In the genomic region with DNA sequence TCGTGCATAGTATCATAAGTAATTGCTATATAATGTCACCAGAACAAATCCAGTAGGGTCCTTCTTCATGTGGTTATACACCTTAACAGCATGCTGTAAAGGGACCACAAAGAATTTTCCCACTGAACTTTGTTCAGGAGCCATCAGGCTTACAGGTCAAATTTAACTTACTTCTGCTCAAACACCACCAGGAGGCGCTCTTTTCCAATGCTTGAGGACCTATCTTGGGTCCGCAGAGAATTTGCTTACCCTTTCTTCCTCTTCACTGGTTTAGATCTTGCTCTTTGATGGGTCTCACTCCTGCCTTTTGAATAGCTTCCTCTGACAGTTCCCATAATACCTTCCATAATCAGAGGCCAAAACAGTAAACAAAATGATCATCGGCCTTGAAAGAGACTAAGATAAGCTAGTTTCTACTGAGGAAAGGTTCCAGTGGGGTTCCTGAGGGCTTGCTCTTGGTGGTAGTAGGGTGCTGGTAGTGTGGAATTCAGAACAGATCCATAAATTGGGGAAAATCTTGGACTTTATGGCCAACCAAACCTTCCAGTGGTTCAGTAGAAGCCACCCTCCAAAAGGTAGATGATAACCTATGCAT, we compare ENCODE assay signal across 8 cellular contexts. TPM values are rescaled to one million over a fixed set of nuclear protein-coding genes. Genes with fewer than 3 reads are reported as not detected.
DNase-seq lines count a peak whose midpoint lies in the region; ATAC-seq lines count a peak whose summit lies in the region.

No MANE protein-coding gene starts in this region.

- H3K4me3 Mint-ChIP-seq in immature natural killer cell, result no peak overlapping the region

- H3K4me1 Mint-ChIP-seq in immature natural killer cell, result no peaks in the 10 kb centered on the region

- DNase-seq in GM04504 (ENCODE audit: low read depth), result peak; percentile 41
- DNase-seq in NCI-H1105 (lab: John Stamatoyannopoulos, UW), result peak; percentile 73
- peak; percentile 45 for DNase-seq in T follicular helper cell (ENCODE audit: low read depth)
- peak; percentile 48 for DNase-seq in astrocyte of the hippocampus (ENCODE audit: low read depth, low spot score)
- peak; percentile 49 to 65 (median 53) for DNase-seq in immature natural killer cell
- peak; percentile 42 to 56 for DNase-seq in stimulated activated CD4-positive, alpha-beta T cell treated with anti-CD3 and anti-CD28 coated beads, Interleukin-1b, Interleukin-23, amount 100 ng/mL, for 4 hours (ENCODE audit: low read depth in 2 of 2)

- peaks cover 0 to 7% (median 4%) of the 10 kb centered on the region in 6 donors for H3K9me3 Mint-ChIP-seq in immature natural killer cell

- H3K36me3 Mint-ChIP-seq in immature natural killer cell, result no peaks in the 10 kb centered on the region

- H3K27me3 Mint-ChIP-seq in immature natural killer cell (ENCODE audit: low read depth in 3 of 3), result peaks cover 0 to 14% (median 2%) of the 10 kb centered on the region in 3 donors

- ATAC-seq in HG03520 (IDR thresholded peaks at IDR 0.05; ENCODE audit: unreplicated experiment) (no peak), GM21825 (IDR thresholded peaks at IDR 0.05; ENCODE audit: unreplicated experiment) (no peak)

- no peak overlapping the region for H3K27ac Mint-ChIP-seq in immature natural killer cell

RNA-seq across cellular contexts. Expression of gene SCGB2B2, which starts 37.4 kb away (rescaled TPM):
- polyA plus RNA-seq in immature natural killer cell, result under 1 TPM in 1 of 3 donors, not detected in 2; 0.09 TPM

RNA-seq across cellular contexts. Expression of gene ZNF302, which starts 37.9 kb away (rescaled TPM):
- 10 to 100 TPM in 2 of 3 donors, 1 to 10 TPM in 1; 8.8 to 14.5 (median 11.2) TPM for polyA plus RNA-seq in immature natural killer cell
